8 cellular contexts compared by ENCODE assay signal in genomic region chr6:26596579-26597388, GRCh38. TPM values are rescaled to one million over a fixed set of nuclear protein-coding genes. Genes with fewer than 3 reads are reported as not detected.
DNase-seq lines count a peak whose midpoint lies in the region; ATAC-seq and TF ChIP-seq lines count a peak whose summit lies in the region.

Gene ABT1 (plus strand): TSS chr6:26596953. CDS start chr6:26596983, 30 bp downstream.

- H3K27ac Mint-ChIP-seq in central memory CD8-positive, alpha-beta T cell (ENCODE audit: low read depth): no peak within 1 kb of the TSS

- peak; percentile 67 to 88 (median 70) for TF ChIP-seq POLR2A in spleen (IDR thresholded peaks at IDR 0.05)

- peaks cover 25% of the 10 kb centered on the region for H3K36me3 Mint-ChIP-seq in central memory CD8-positive, alpha-beta T cell (ENCODE audit: insufficient read depth)

- TF ChIP-seq CTCF in AG09309 (IDR thresholded peaks at IDR 0.05; ENCODE audit: control insufficient read depth, insufficient read depth, low read depth, low read length, missing control alignments): no peak
- peak in 4 of 11 experiments; percentile 15 to 43 (median 30) for TF ChIP-seq CTCF in spleen (IDR thresholded peaks at IDR 0.05 in 8 of 11, conservative IDR thresholded peaks at IDR 0.05 in 3 of 11)

- WGBS in spleen, 5 donors: 0 to 1% (median 0%) methylated on average over 43 to 51 of the region's 51 CpGs

- H3K27ac ChIP-seq in spleen: peak within 1 kb of the TSS; percentile 90 to 94 (median 93)

- H3K27me3 Mint-ChIP-seq in central memory CD8-positive, alpha-beta T cell: peaks cover 29% of the 10 kb centered on the region

- no peaks in the 10 kb centered on the region for H3K9me3 Mint-ChIP-seq in central memory CD8-positive, alpha-beta T cell

- H3K36me3 ChIP-seq in spleen: peaks cover 0 to 32% (median 25%) of the 10 kb centered on the region in 6 donors

- H3K27me3 ChIP-seq in spleen (replicated peaks in 1 of 7): peaks cover 0 to 37% (median 15%) of the 10 kb centered on the region in 7 donors

- H3K4me3 Mint-ChIP-seq in central memory CD8-positive, alpha-beta T cell: no peak within 1 kb of the TSS

- intact Hi-C loops in spleen (cut with DNase I; ENCODE audit: low total_unique reads): no loop called here

- peak within 1 kb of the TSS; percentile 99 for H3K4me3 ChIP-seq in AG09309 (ENCODE audit: control insufficient read depth, low read depth, low read length)
- H3K4me3 ChIP-seq in spleen: peak within 1 kb of the TSS; percentile 69 to 98 (median 94)

- ATAC-seq in GM19025 (IDR thresholded peaks at IDR 0.05; ENCODE audit: low read depth, unreplicated experiment) (peak; percentile 73), HG03280 (IDR thresholded peaks at IDR 0.05; ENCODE audit: unreplicated experiment) (peak; percentile 78)
- ATAC-seq in central memory CD8-positive, alpha-beta T cell (replicated peaks; ENCODE audit: extremely low read depth, poor library complexity, severe bottlenecking): peak; percentile 82

- peaks cover 10% of the 10 kb centered on the region for H3K4me1 Mint-ChIP-seq in central memory CD8-positive, alpha-beta T cell

- DNase-seq in AG09309 (ENCODE audit: low read depth) (peak; percentile 88), NCI-H345 treated with DMSO at 0.1 percent for 48 hours (lab: John Stamatoyannopoulos, UW; ENCODE audit: unreplicated experiment) (peak; percentile 95), inferior parietal cortex (ENCODE audit: extremely low spot score) (peak; percentile 97), spleen (peak; percentile 98)
- peak; percentile 89 to 96 (median 90) for DNase-seq in activated CD4-positive, CD25-positive, alpha-beta regulatory T cell (lab: John Stamatoyannopoulos, UW)
- peak; percentile 94 to 96 for DNase-seq in central memory CD8-positive, alpha-beta T cell (ENCODE audit: low spot score in 2 of 2)

- H3K4me1 ChIP-seq in spleen: peaks cover 10 to 48% (median 32%) of the 10 kb centered on the region in 6 donors

- H3K9me3 ChIP-seq in spleen: no peaks in the 10 kb centered on the region

RNA-seq across cellular contexts. Expression of gene ABT1, which starts in this region (rescaled TPM):
- 10 to 100 TPM; 14.9 to 21.4 (median 18.6) TPM for total RNA-seq in spleen
- 10 to 100 TPM; 20.2 to 26.2 (median 23.9) TPM for polyA plus RNA-seq in spleen

Comparison
In these comparisons a context has a peak if more than half of its experiments do, and no peak if none do; other contexts are left out.
1. Peak in every context shown above with its lines: DNase-seq, ATAC-seq, H3K4me3 ChIP-seq and H3K27ac ChIP-seq.